ENCODE assay signal across 8 cellular contexts in genomic region chr21:15062566-15062965, GRCh38. TPM values are rescaled to one million over a fixed set of nuclear protein-coding genes. Genes with fewer than 3 reads are reported as not detected.
DNase-seq lines count a peak whose midpoint lies in the region; ATAC-seq and TF ChIP-seq lines count a peak whose summit lies in the region.

No MANE protein-coding gene starts in this region.

- H3K4me1 Mint-ChIP-seq in MCF 10A (ENCODE audit: insufficient read depth, unreplicated experiment): peaks cover 39% of the 10 kb centered on the region

- TF ChIP-seq CTCF in C4-2B (conservative IDR thresholded peaks at IDR 0.05) (peak; percentile 31), LNCAP (IDR thresholded peaks at IDR 0.05) (peak; percentile 34; the same call in 1 of the 2 replicates), MCF 10A (IDR thresholded peaks at IDR 0.05; ENCODE audit: unreplicated experiment) (no peak)

- CTCF ChIA-PET in MCF 10A (lab: Yijun Ruan, JAX): interaction anchor here (0.5 to 1.9 kb wide), 7 partner anchors 160 to 490 kb away, joined by 3 to 12 read pairs (median 3); no protein-coding TSS in a partner anchor

- H3K27ac ChIP-seq in C4-2B (no peak overlapping the region), mesodermal cell (ENCODE audit: low read depth, low read length, severe bottlenecking) (no peak overlapping the region)

- no peaks in the 10 kb centered on the region for H3K27me3 Mint-ChIP-seq in MCF 10A (ENCODE audit: insufficient read depth, unreplicated experiment)

- BruUV-seq in MCF 10A (replicated peaks; lab: Mats Ljungman, UMichigan): no TSS peak

- peak overlapping the region; percentile 77 for H3K4me3 ChIP-seq in mesodermal cell (ENCODE audit: extremely low read depth, insufficient read depth, low read length, poor library complexity, severe bottlenecking)

- no CpG with 5 or more reads among the region's 3 CpGs for WGBS in mesodermal cell (ENCODE audit: insufficient coverage in 2 of 2), 2 experiments

- H3K36me3 Mint-ChIP-seq in MCF 10A (ENCODE audit: insufficient read depth, unreplicated experiment): no peaks in the 10 kb centered on the region

- POLR2A ChIA-PET in MCF 10A (lab: Yijun Ruan, JAX): interaction anchor here (0.6 to 1.5 kb wide), 3 partner anchors 420 to 670 kb away, joined by 3 to 5 read pairs (median 3); no protein-coding TSS in a partner anchor

- intact Hi-C loops in MCF 10A (cut with micrococcal nuclease): loop anchor here (1.0 to 10.0 kb wide), 4 partner anchors 222 to 764 kb away; no protein-coding TSS in a partner anchor

- H3K4me1 ChIP-seq in mesodermal cell (ENCODE audit: control insufficient read depth, insufficient read depth, low read length, poor library complexity, severe bottlenecking): peaks cover 44% of the 10 kb centered on the region

- peak overlapping the region; percentile 80 for H3K27ac Mint-ChIP-seq in MCF 10A (ENCODE audit: low read depth, unreplicated experiment)

- ATAC-seq in HG02973 (IDR thresholded peaks at IDR 0.05; ENCODE audit: unreplicated experiment) (no peak), HG02852 (IDR thresholded peaks at IDR 0.05; ENCODE audit: unreplicated experiment) (no peak)

- H3K36me3 ChIP-seq in mesodermal cell (ENCODE audit: control insufficient read depth, insufficient read depth, low read length): no peaks in the 10 kb centered on the region

- peak overlapping the region; percentile 77 for H3K4me3 Mint-ChIP-seq in MCF 10A (ENCODE audit: unreplicated experiment)

- no peaks in the 10 kb centered on the region for H3K9me3 Mint-ChIP-seq in MCF 10A (ENCODE audit: unreplicated experiment)

- peak; percentile 42 for DNase-seq in MCF 10A (ENCODE audit: unreplicated experiment)
- DNase-seq in NCI-H2029 treated with DMSO at 0.1 percent for 48 hours (lab: John Stamatoyannopoulos, UW): no peak
- no peak for DNase-seq in GM03348 (ENCODE audit: low spot score)

- no peaks in the 10 kb centered on the region for H3K9me3 ChIP-seq in mesodermal cell (ENCODE audit: control insufficient read depth, low read length)

RNA-seq across cellular contexts. Expression of gene NRIP1, which starts 2.2 kb away (rescaled TPM):
- 26.5 and 31.4 TPM in 2 replicates for total RNA-seq in MCF 10A (2022)
- 25.0 TPM for polyA plus RNA-seq in mesodermal cell (2013, experiment 1 of 2)
- 26.0 TPM for polyA plus RNA-seq in mesodermal cell (2013, experiment 2 of 2)
